ENCODE assay signal across 1 cellular context in genomic region chr17:40696651-40697072, GRCh38.
A peak's percentile ranks its signal among the peaks of the same experiment; 100 is the strongest.
TF ChIP-seq lines count a peak whose summit lies in the region.

No MANE protein-coding gene starts in this region.

TF ChIP-seq in HepG2, 621 proteins besides CTCF, POLR2A, EP300 and RAD21:
- TF ChIP-seq, protein P1, sequence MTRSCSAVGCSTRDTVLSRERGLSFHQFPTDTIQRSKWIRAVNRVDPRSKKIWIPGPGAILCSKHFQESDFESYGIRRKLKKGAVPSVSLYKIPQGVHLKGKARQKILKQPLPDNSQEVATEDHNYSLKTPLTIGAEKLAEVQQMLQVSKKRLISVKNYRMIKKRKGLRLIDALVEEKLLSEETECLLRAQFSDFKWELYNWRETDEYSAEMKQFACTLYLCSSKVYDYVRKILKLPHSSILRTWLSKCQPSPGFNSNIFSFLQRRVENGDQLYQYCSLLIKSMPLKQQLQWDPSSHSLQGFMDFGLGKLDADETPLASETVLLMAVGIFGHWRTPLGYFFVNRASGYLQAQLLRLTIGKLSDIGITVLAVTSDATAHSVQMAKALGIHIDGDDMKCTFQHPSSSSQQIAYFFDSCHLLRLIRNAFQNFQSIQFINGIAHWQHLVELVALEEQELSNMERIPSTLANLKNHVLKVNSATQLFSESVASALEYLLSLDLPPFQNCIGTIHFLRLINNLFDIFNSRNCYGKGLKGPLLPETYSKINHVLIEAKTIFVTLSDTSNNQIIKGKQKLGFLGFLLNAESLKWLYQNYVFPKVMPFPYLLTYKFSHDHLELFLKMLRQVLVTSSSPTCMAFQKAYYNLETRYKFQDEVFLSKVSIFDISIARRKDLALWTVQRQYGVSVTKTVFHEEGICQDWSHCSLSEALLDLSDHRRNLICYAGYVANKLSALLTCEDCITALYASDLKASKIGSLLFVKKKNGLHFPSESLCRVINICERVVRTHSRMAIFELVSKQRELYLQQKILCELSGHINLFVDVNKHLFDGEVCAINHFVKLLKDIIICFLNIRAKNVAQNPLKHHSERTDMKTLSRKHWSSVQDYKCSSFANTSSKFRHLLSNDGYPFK (CRISPR knock-in tag; IDR thresholded peaks at IDR 0.05; ENCODE audit: borderline replicate concordance): no peak
- TF ChIP-seq, protein P2, sequence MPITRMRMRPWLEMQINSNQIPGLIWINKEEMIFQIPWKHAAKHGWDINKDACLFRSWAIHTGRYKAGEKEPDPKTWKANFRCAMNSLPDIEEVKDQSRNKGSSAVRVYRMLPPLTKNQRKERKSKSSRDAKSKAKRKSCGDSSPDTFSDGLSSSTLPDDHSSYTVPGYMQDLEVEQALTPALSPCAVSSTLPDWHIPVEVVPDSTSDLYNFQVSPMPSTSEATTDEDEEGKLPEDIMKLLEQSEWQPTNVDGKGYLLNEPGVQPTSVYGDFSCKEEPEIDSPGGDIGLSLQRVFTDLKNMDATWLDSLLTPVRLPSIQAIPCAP (CRISPR knock-in tag; IDR thresholded peaks at IDR 0.05; ENCODE audit: low read depth): no peak
- peak; percentile 49; the same call in 1 of the 2 replicates for TF ChIP-seq CEBPB (IDR thresholded peaks at IDR 0.05; ENCODE audit: borderline replicate concordance, low read depth, low read length)
